In the genomic region with DNA sequence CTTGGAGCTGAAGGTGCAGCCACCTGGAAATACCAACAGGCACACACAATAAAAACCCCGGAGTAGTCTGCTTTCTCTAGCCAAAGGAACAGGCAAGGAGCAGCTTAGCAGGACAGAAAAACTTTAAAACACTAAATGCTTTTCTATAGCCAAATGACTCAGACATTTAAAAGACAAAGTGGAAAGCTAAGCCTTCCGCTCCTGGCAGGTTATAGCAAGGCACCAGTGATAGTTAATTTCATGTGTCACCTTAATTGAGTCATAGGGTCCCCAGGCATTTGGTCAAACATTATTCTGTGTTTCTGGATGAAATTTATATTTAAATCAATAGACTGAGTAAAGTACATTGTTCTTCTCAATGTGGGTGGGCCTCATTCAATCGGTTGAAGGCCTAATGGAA, we compare ENCODE assay signal across 26 cellular contexts.
"Had no signal": no experiment of that assay in that cellular context is flagged by ENCODE, and none has a peak within 500 bp of the region (broad histone marks: within the 10 kb centered on the region; RNA-seq: fewer than 3 reads in every experiment).

No MANE protein-coding gene starts in this region.

- H3K4me3 ChIP-seq: dorsolateral prefrontal cortex, esophagus squamous epithelium, heart left ventricle, spleen, tibial artery, upper lobe of left lung, vagina had no signal

- H3K4me1 ChIP-seq: esophagus squamous epithelium, heart left ventricle, spleen, tibial artery, upper lobe of left lung, vagina had no signal

- H3K4me3 Mint-ChIP-seq: naive thymus-derived CD4-positive, alpha-beta T cell; nephron progenitor cell; stimulated activated memory B cell treated with anti-CD40 and anti-IgM and Interleukin-4, amounts not matched to agents 10 μg/mL and 1 μg/mL and 100 μg/mL, for 72 hours; stimulated activated naive CD8-positive, alpha-beta T cell treated with anti-CD3 and anti-CD28 coated beads, Interleukin-15, Interleukin-2, amounts not matched to agents 100 ng/mL and 50 ng/mL, for 24 hours had no signal

- ATAC-seq: heart left ventricle; left lobe of liver; naive thymus-derived CD4-positive, alpha-beta T cell; sciatic nerve; stimulated activated memory B cell treated with anti-CD40 and anti-IgM and Interleukin-4, amounts not matched to agents 10 μg/mL and 1 μg/mL and 100 μg/mL, for 72 hours had no signal

- H3K27me3 Mint-ChIP-seq: naive thymus-derived CD4-positive, alpha-beta T cell; stimulated activated memory B cell treated with anti-CD40 and anti-IgM and Interleukin-4, amounts not matched to agents 10 μg/mL and 1 μg/mL and 100 μg/mL, for 72 hours; stimulated activated naive CD8-positive, alpha-beta T cell treated with anti-CD3 and anti-CD28 coated beads, Interleukin-15, Interleukin-2, amounts not matched to agents 100 ng/mL and 50 ng/mL, for 24 hours had no signal

- H3K4me1 Mint-ChIP-seq: naive thymus-derived CD4-positive, alpha-beta T cell; nephron progenitor cell; stimulated activated memory B cell treated with anti-CD40 and anti-IgM and Interleukin-4, amounts not matched to agents 10 μg/mL and 1 μg/mL and 100 μg/mL, for 72 hours had no signal

- H3K27ac ChIP-seq: dorsolateral prefrontal cortex, epithelial cell of prostate, esophagus squamous epithelium, heart left ventricle, neutrophil, spleen, tibial artery, upper lobe of left lung, vagina had no signal

- FAIRE-seq: endometrium had no signal

- DNase-seq: cortex of kidney; dorsolateral prefrontal cortex; effector memory CD4-positive, alpha-beta T cell; esophagus squamous epithelium; foreskin melanocyte; heart left ventricle; hypothalamus; islet precursor cell; mammary epithelial cell; naive thymus-derived CD4-positive, alpha-beta T cell; nephron progenitor cell; posterior cingulate gyrus; spleen; stimulated activated CD4-positive, alpha-beta T cell treated with anti-CD3 and anti-CD28 coated beads, Interleukin-15, amount 100 ng/mL, for 24 hours; stimulated activated CD4-positive, alpha-beta T cell treated with anti-CD3 and anti-CD28 coated beads, Interleukin-1b, Interleukin-23, amount 100 ng/mL, for 48 hours; stimulated activated CD4-positive, alpha-beta T cell treated with anti-CD3 and anti-CD28 coated beads, Interleukin-4, amount 100 ng/mL, for 24 hours; tibial artery; upper lobe of left lung had no signal

- H3K36me3 Mint-ChIP-seq: naive thymus-derived CD4-positive, alpha-beta T cell; stimulated activated memory B cell treated with anti-CD40 and anti-IgM and Interleukin-4, amounts not matched to agents 10 μg/mL and 1 μg/mL and 100 μg/mL, for 72 hours had no signal

- H3K36me3 ChIP-seq: esophagus squamous epithelium, heart left ventricle, neutrophil, spleen, tibial artery, upper lobe of left lung, vagina had no signal

- H3K9me3 ChIP-seq: esophagus squamous epithelium, neutrophil, tibial artery, upper lobe of left lung, vagina had no signal

- H3K9me3 Mint-ChIP-seq: nephron progenitor cell; stimulated activated memory B cell treated with anti-CD40 and anti-IgM and Interleukin-4, amounts not matched to agents 10 μg/mL and 1 μg/mL and 100 μg/mL, for 72 hours had no signal

- H3K27ac Mint-ChIP-seq: naive thymus-derived CD4-positive, alpha-beta T cell; nephron progenitor cell; stimulated activated memory B cell treated with anti-CD40 and anti-IgM and Interleukin-4, amounts not matched to agents 10 μg/mL and 1 μg/mL and 100 μg/mL, for 72 hours; stimulated activated naive CD8-positive, alpha-beta T cell treated with anti-CD3 and anti-CD28 coated beads, Interleukin-15, Interleukin-2, amounts not matched to agents 100 ng/mL and 50 ng/mL, for 24 hours had no signal

- H3K27me3 ChIP-seq: dorsolateral prefrontal cortex, esophagus squamous epithelium, heart left ventricle, neutrophil, spleen, tibial artery, upper lobe of left lung, vagina had no signal
